ENCODE assay signal across 15 cellular contexts in genomic region chr13:113845723-113846638, GRCh38. TPM values are rescaled to one million over a fixed set of nuclear protein-coding genes. Genes with fewer than 3 reads are reported as not detected.
A peak's percentile ranks its signal among the peaks of the same experiment; 100 is the strongest.
DNase-seq lines count a peak whose midpoint lies in the region; ATAC-seq and TF ChIP-seq lines count a peak whose summit lies in the region.
"Had no signal": no experiment of that assay in that cellular context is flagged by ENCODE, and none has a peak within 500 bp of the region (broad histone marks: within the 10 kb centered on the region; RNA-seq: fewer than 3 reads in every experiment).

No MANE protein-coding gene starts in this region.

- H3K4me1 ChIP-seq in right lobe of liver (peaks cover 0 to 18% (median 8%) of the 10 kb centered on the region in 4 donors), uterus (peaks cover 0 to 12% of the 10 kb centered on the region in 2 donors)

- H3K9me3 ChIP-seq in right lobe of liver: no peaks in the 10 kb centered on the region
- H3K9me3 ChIP-seq in uterus: no peaks in the 10 kb centered on the region
- H3K9me3 ChIP-seq: stomach had no signal

- peak; percentile 11 for DNase-seq in stimulated activated CD4-positive, alpha-beta T cell treated with anti-CD3 and anti-CD28 coated beads, Interleukin-4, amount 100 ng/mL, for 24 hours
- no peak for DNase-seq in stimulated activated CD4-positive, alpha-beta T cell treated with anti-CD3 and anti-CD28 coated beads, Interleukin-4, amount 100 ng/mL, for 4 hours
- peak in 2 of 3 donors; percentile 74 to 84 for DNase-seq in right lobe of liver
- peak; percentile 8 to 16 for DNase-seq in uterus
- DNase-seq in omental fat pad (ENCODE audit: low spot score): no peak
- DNase-seq: NCI-H1436 treated with DMSO at 0.1 percent for 48 hours, NCI-H524 treated with DMSO at 0.1 percent for 48 hours, retina, stomach had no signal

- no peaks in the 10 kb centered on the region for H3K27me3 Mint-ChIP-seq in activated T-helper 17 cell treated with anti-CD3 and anti-CD28 coated beads, Interleukin-2, amount 50 U/mL, for 72 hours

- H3K27me3 ChIP-seq in right lobe of liver: no peaks in the 10 kb centered on the region
- H3K27me3 ChIP-seq in uterus: no peaks in the 10 kb centered on the region
- H3K27me3 ChIP-seq: dorsolateral prefrontal cortex, stomach had no signal

- H3K36me3 ChIP-seq in right lobe of liver (no peaks in the 10 kb centered on the region), uterus (no peaks in the 10 kb centered on the region)

- TF ChIP-seq POLR2A in right lobe of liver (IDR thresholded peaks at IDR 0.05) (no peak), uterus (IDR thresholded peaks at IDR 0.05) (no peak)

- TF ChIP-seq CTCF in right lobe of liver (IDR thresholded peaks at IDR 0.05) (no peak), uterus (IDR thresholded peaks at IDR 0.05) (no peak), omental fat pad (IDR thresholded peaks at IDR 0.05) (no peak)

- no peaks in the 10 kb centered on the region for H3K36me3 Mint-ChIP-seq in activated T-helper 17 cell treated with anti-CD3 and anti-CD28 coated beads, Interleukin-2, amount 50 U/mL, for 72 hours (ENCODE audit: low read depth)
- H3K36me3 Mint-ChIP-seq: activated CD8-positive, alpha-beta memory T cell treated with anti-CD3 and anti-CD28 coated beads, Interleukin-2, amount 10 ng/mL, durations not matched to agents 7 days and 5 days had no signal

- H3K9me3 Mint-ChIP-seq in activated T-helper 17 cell treated with anti-CD3 and anti-CD28 coated beads, Interleukin-2, amount 50 U/mL, for 72 hours: peaks cover 4% of the 10 kb centered on the region

- intact Hi-C loops in right lobe of liver (cut with DNase I) (no loop called here), uterus (cut with DNase I; ENCODE audit: low total_unique reads) (no loop called here)

- H3K27ac Mint-ChIP-seq in activated T-helper 17 cell treated with anti-CD3 and anti-CD28 coated beads, Interleukin-2, amount 50 U/mL, for 72 hours: no peak overlapping the region

- ATAC-seq in activated T-helper 17 cell treated with anti-CD3 and anti-CD28 coated beads, Interleukin-2, amount 50 U/mL, for 72 hours (replicated peaks): peak; percentile 57
- peak; percentile 73 to 80 (median 79) for ATAC-seq in right lobe of liver
- no peak for ATAC-seq in GM21515 (IDR thresholded peaks at IDR 0.05; ENCODE audit: unreplicated experiment)
- no peak for ATAC-seq in SK-N-SH treated with all-trans-retinoic acid at 6 μM for 48 hours
- ATAC-seq in omental fat pad (ENCODE audit: low FRiP score): no peak
- ATAC-seq: K562 had no signal

- peaks cover 10% of the 10 kb centered on the region for H3K4me1 Mint-ChIP-seq in activated T-helper 17 cell treated with anti-CD3 and anti-CD28 coated beads, Interleukin-2, amount 50 U/mL, for 72 hours

- peak overlapping the region; percentile 68 to 93 (median 76) for H3K27ac ChIP-seq in right lobe of liver
- no peak overlapping the region for H3K27ac ChIP-seq in uterus
- H3K27ac ChIP-seq: dorsolateral prefrontal cortex, stomach had no signal

- WGBS in right lobe of liver (ENCODE audit: insufficient coverage, low coverage, low lambda C conversion rate, missing lambda C conversion rate): 58% methylated on average over 23 of the region's 30 CpGs

- no peak overlapping the region for H3K4me3 ChIP-seq in right lobe of liver
- no peak overlapping the region for H3K4me3 ChIP-seq in uterus
- H3K4me3 ChIP-seq: dorsolateral prefrontal cortex, K562, stomach had no signal

- H3K4me3 Mint-ChIP-seq in activated T-helper 17 cell treated with anti-CD3 and anti-CD28 coated beads, Interleukin-2, amount 50 U/mL, for 72 hours: peak overlapping the region; percentile 49
- H3K4me3 Mint-ChIP-seq: activated CD8-positive, alpha-beta memory T cell treated with anti-CD3 and anti-CD28 coated beads, Interleukin-2, amount 10 ng/mL, durations not matched to agents 7 days and 5 days had no signal

TF ChIP-seq in SK-N-SH treated with all-trans-retinoic acid at 6 μM for 48 hours, 23 proteins besides CTCF, POLR2A, EP300 and RAD21:
- TF ChIP-seq CSRNP3 (CRISPR knock-in tag; IDR thresholded peaks at IDR 0.05): no peak
- TF ChIP-seq CREB5 (CRISPR knock-in tag; IDR thresholded peaks at IDR 0.05; ENCODE audit: low read depth): no peak
- no peak for TF ChIP-seq ZNF8 (CRISPR knock-in tag; IDR thresholded peaks at IDR 0.05)
- no peak for TF ChIP-seq PPARA (CRISPR knock-in tag; IDR thresholded peaks at IDR 0.05; ENCODE audit: borderline replicate concordance)
- TF ChIP-seq ZC3H10 (CRISPR knock-in tag; IDR thresholded peaks at IDR 0.05): no peak
- no peak for TF ChIP-seq ESRRG (CRISPR knock-in tag; IDR thresholded peaks at IDR 0.05)
- no peak for TF ChIP-seq SNAI2 (CRISPR knock-in tag; IDR thresholded peaks at IDR 0.05)
- no peak for TF ChIP-seq ZNF70 (CRISPR knock-in tag; IDR thresholded peaks at IDR 0.05)
- TF ChIP-seq ZNF565 (CRISPR knock-in tag; conservative IDR thresholded peaks at IDR 0.05; ENCODE audit: low read depth): no peak
- TF ChIP-seq CSDC2 (CRISPR knock-in tag; IDR thresholded peaks at IDR 0.05): no peak
- no peak for TF ChIP-seq RARB (CRISPR knock-in tag; IDR thresholded peaks at IDR 0.05)
- no peak for TF ChIP-seq ZFP30 (CRISPR knock-in tag; IDR thresholded peaks at IDR 0.05)
- TF ChIP-seq PATZ1 (CRISPR knock-in tag; IDR thresholded peaks at IDR 0.05; ENCODE audit: borderline replicate concordance): no peak
- TF ChIP-seq ZFP3 (CRISPR knock-in tag; IDR thresholded peaks at IDR 0.05): no peak

RNA-seq across cellular contexts. Expression of gene GAS6, which starts 17.9 kb away (rescaled TPM):
- under 1 TPM; 0.56 to 0.58 TPM for total RNA-seq in activated T-helper 17 cell treated with anti-CD3 and anti-CD28 coated beads, Interleukin-2, amount 50 U/mL, for 72 hours
- total RNA-seq in right lobe of liver: 10 to 100 TPM; 11.9 to 48.5 (median 27.2) TPM
- total RNA-seq in uterus: 100 to 1,000 TPM; 128 to 287 (median 199) TPM
- 100 to 1,000 TPM; 129 to 207 (median 164) TPM for total RNA-seq in omental fat pad

Comparison
In these comparisons a context has a peak if more than half of its experiments do, and no peak if none do; other contexts are left out.
1. DNase-seq: peak in stimulated activated CD4-positive, alpha-beta T cell treated with anti-CD3 and anti-CD28 coated beads, Interleukin-4, amount 100 ng/mL, for 24 hours (single experiment), right lobe of liver (2 of 3) and uterus (2 of 2); none in stimulated activated CD4-positive, alpha-beta T cell treated with anti-CD3 and anti-CD28 coated beads, Interleukin-4, amount 100 ng/mL, for 4 hours (0 of 2) and omental fat pad (single experiment).
2. ATAC-seq: peak in activated T-helper 17 cell treated with anti-CD3 and anti-CD28 coated beads, Interleukin-2, amount 50 U/mL, for 72 hours (single experiment) and right lobe of liver (4 of 4); none in GM21515 (single experiment), SK-N-SH treated with all-trans-retinoic acid at 6 μM for 48 hours (single experiment) and omental fat pad (single experiment).
3. H3K27ac ChIP-seq: peak in right lobe of liver (3 of 3); none in uterus (0 of 2).
4. RNA of gene GAS6, which starts 17.9 kb away (total RNA-seq): 128 to 287 TPM in uterus, 129 to 207 TPM in omental fat pad and 11.9 to 48.5 TPM in right lobe of liver; 0.56 to 0.58 TPM in activated T-helper 17 cell treated with anti-CD3 and anti-CD28 coated beads, Interleukin-2, amount 50 U/mL, for 72 hours; every median in the first group is over 4 times any median in the second.